In the genomic region with DNA sequence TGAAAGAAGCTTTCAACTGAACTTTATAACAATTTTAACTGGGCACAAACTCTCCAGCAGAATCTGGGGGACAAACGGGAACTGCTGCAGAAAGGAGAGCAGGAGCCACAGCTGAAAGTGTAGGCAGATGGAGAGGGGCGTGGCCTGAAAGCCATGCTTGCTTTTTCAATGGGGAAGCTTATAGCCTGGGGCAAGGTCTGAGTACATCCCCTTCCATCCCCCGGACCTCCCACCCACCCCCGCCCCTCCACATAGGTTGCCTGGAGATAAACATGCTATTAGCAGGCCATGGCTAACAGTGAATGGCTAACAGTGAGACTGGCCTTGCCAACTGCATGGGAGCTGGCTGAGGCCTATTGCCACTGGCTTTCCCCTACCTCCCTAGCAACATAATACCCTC, we compare ENCODE assay signal across 24 cellular contexts.
"Had no signal": no experiment of that assay in that cellular context is flagged by ENCODE, and none has a peak within 500 bp of the region (broad histone marks: within the 10 kb centered on the region; RNA-seq: fewer than 3 reads in every experiment).

No MANE protein-coding gene starts in this region.

- H3K4me3 Mint-ChIP-seq: central memory CD8-positive, alpha-beta T cell; endodermal cell; naive B cell; neural progenitor cell; stimulated activated naive CD8-positive, alpha-beta T cell treated with anti-CD3 and anti-CD28 coated beads, Interleukin-15, amount 100 ng/mL, for 72 hours; type B pancreatic cell had no signal

- H3K36me3 ChIP-seq: colonic mucosa, left ventricle myocardium inferior, neural progenitor cell, prostate gland, right atrium auricular region had no signal

- DNase-seq: activated CD4-positive, CD25-positive, alpha-beta regulatory T cell treated with anti-CD3 and anti-CD28 coated beads, Interleukin-2, amount 50 U/mL, for 72 hours; activated CD8-positive, alpha-beta memory T cell treated with anti-CD3 and anti-CD28 coated beads for 24 hours; activated CD8-positive, alpha-beta memory T cell treated with anti-CD3 and anti-CD28 coated beads, Interleukin-2, amount 50 U/mL, for 48 hours; activated effector memory CD4-positive, alpha-beta T cell treated with anti-CD3 and anti-CD28 coated beads, Interleukin-2, amount 50 U/mL, for 16 hours; activated naive CD4-positive, alpha-beta T cell treated with anti-CD3 and anti-CD28 coated beads, Interleukin-2, amount 50 U/mL, for 16 hours; activated T-cell treated with anti-CD3 and anti-CD28 coated beads, Interleukin-2, amount 50 U/mL, for 48 hours; aorta; colonic mucosa; endodermal cell; hippocampal formation; left ventricle myocardium inferior; mammary epithelial cell; mucosa of descending colon; naive B cell; stimulated activated CD4-positive, alpha-beta T cell treated with anti-CD3 and anti-CD28 coated beads, Interleukin-12 subunit alpha, Interleukin-12 subunit beta, amount 100 ng/mL, for 4 hours; stimulated activated CD4-positive, alpha-beta T cell treated with anti-CD3 and anti-CD28 coated beads, Interleukin-2, amount 100 ng/mL, for 24 hours; stimulated activated naive CD8-positive, alpha-beta T cell treated with anti-CD3 and anti-CD28 coated beads, Interleukin-15, amount 100 ng/mL, for 72 hours; T1000 had no signal

- ATAC-seq: mucosa of descending colon; stimulated activated naive CD8-positive, alpha-beta T cell treated with anti-CD3 and anti-CD28 coated beads, Interleukin-15, amount 100 ng/mL, for 72 hours had no signal

- H3K27ac ChIP-seq: colonic mucosa, epithelial cell of prostate, left ventricle myocardium inferior, neural progenitor cell, prostate gland, right atrium auricular region had no signal

- H3K27me3 Mint-ChIP-seq: stimulated activated naive CD8-positive, alpha-beta T cell treated with anti-CD3 and anti-CD28 coated beads, Interleukin-15, amount 100 ng/mL, for 72 hours; type B pancreatic cell had no signal

- H3K9me3 ChIP-seq: colonic mucosa, prostate gland had no signal

- H3K27ac Mint-ChIP-seq: endodermal cell, neural progenitor cell, type B pancreatic cell had no signal

- H3K4me1 Mint-ChIP-seq: central memory CD8-positive, alpha-beta T cell; endodermal cell; naive B cell; stimulated activated naive CD8-positive, alpha-beta T cell treated with anti-CD3 and anti-CD28 coated beads, Interleukin-15, amount 100 ng/mL, for 72 hours had no signal

- H3K4me1 ChIP-seq: colonic mucosa, left ventricle myocardium inferior, neural progenitor cell, prostate gland, right atrium auricular region had no signal

- H3K4me3 ChIP-seq: colonic mucosa, left ventricle myocardium inferior, mucosa of descending colon, neural progenitor cell, prostate gland, right atrium auricular region had no signal

- H3K36me3 Mint-ChIP-seq: type B pancreatic cell had no signal

- H3K27me3 ChIP-seq: colonic mucosa, neural progenitor cell, right atrium auricular region had no signal

- H3K9ac ChIP-seq: neural progenitor cell had no signal
